In the genomic region with DNA sequence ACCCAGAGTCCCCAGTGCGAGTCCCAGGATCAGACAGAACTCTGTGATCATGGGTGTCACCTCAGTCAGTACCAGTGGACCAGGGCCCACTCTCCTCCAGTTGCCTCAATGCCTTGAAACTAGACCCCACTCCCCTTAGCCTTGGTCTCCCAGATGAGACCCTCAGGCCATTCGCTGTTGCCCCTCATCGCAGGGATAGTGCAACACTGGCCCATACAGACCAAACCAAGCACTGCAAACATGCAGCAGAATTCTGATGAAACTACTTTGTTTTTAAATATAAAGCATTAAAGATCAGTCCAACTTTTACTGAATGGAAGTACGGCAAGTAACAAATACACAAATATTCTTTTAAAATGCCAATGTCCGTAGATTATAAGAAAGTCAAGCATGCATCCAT, we compare ENCODE assay signal across 13 cellular contexts.
"Had no signal": no experiment of that assay in that cellular context is flagged by ENCODE, and none has a peak within 500 bp of the region (broad histone marks: within the 10 kb centered on the region; RNA-seq: fewer than 3 reads in every experiment).

No MANE protein-coding gene starts in this region.

- H3K9me3 Mint-ChIP-seq: activated CD4-positive, alpha-beta memory T cell treated with anti-CD3 and anti-CD28 coated beads, Interleukin-2, amount 10 ng/mL, durations not matched to agents 7 days and 5 days; activated naive CD8-positive, alpha-beta T cell treated with anti-CD3 and anti-CD28 coated beads for 36 hours; activated T-cell treated with anti-CD3 and anti-CD28 coated beads, Interleukin-2, amount 50 U/mL, for 72 hours; neural progenitor cell had no signal

- H3K4me2 ChIP-seq: neural progenitor cell had no signal

- H3K4me1 Mint-ChIP-seq: activated CD4-positive, alpha-beta memory T cell treated with anti-CD3 and anti-CD28 coated beads, Interleukin-2, amount 10 ng/mL, durations not matched to agents 7 days and 5 days; activated naive CD8-positive, alpha-beta T cell treated with anti-CD3 and anti-CD28 coated beads for 36 hours; neural progenitor cell had no signal

- H3K9me3 ChIP-seq: colonic mucosa, gastrocnemius medialis, ovary had no signal

- H3K36me3 Mint-ChIP-seq: activated naive CD8-positive, alpha-beta T cell treated with anti-CD3 and anti-CD28 coated beads for 36 hours; neural progenitor cell had no signal

- ATAC-seq: activated T-cell treated with anti-CD3 and anti-CD28 coated beads, Interleukin-2, amount 50 U/mL, for 72 hours; gastrocnemius medialis had no signal

- H2AFZ ChIP-seq: neural progenitor cell had no signal

- H3K27ac ChIP-seq: cardiac muscle cell, colonic mucosa, gastrocnemius medialis, neural progenitor cell, ovary had no signal

- H3K36me3 ChIP-seq: cardiac muscle cell, colonic mucosa, gastrocnemius medialis, neural progenitor cell, ovary had no signal

- H3K9ac ChIP-seq: neural progenitor cell had no signal

- H3K27ac Mint-ChIP-seq: activated CD4-positive, alpha-beta memory T cell treated with anti-CD3 and anti-CD28 coated beads, Interleukin-2, amount 10 ng/mL, durations not matched to agents 7 days and 5 days; activated naive CD8-positive, alpha-beta T cell treated with anti-CD3 and anti-CD28 coated beads for 36 hours; activated T-cell treated with anti-CD3 and anti-CD28 coated beads, Interleukin-2, amount 50 U/mL, for 72 hours; neural progenitor cell had no signal

- H3K4me3 Mint-ChIP-seq: activated CD4-positive, alpha-beta memory T cell treated with anti-CD3 and anti-CD28 coated beads, Interleukin-2, amount 10 ng/mL, durations not matched to agents 7 days and 5 days; activated naive CD8-positive, alpha-beta T cell treated with anti-CD3 and anti-CD28 coated beads for 36 hours; activated T-cell treated with anti-CD3 and anti-CD28 coated beads, Interleukin-2, amount 50 U/mL, for 72 hours; neural progenitor cell had no signal

- H3K4me1 ChIP-seq: colonic mucosa, gastrocnemius medialis, neural progenitor cell had no signal

- H3K27me3 ChIP-seq: cardiac muscle cell, colonic mucosa, gastrocnemius medialis, neural progenitor cell, ovary had no signal

- DNase-seq: activated CD4-positive, alpha-beta memory T cell treated with anti-CD3 and anti-CD28 coated beads, Interleukin-2, amount 10 ng/mL, durations not matched to agents 7 days and 5 days; activated gamma-delta T cell treated with Interleukin-2 at 50 U/mL for 16 hours; activated naive CD8-positive, alpha-beta T cell treated with anti-CD3 and anti-CD28 coated beads for 36 hours; activated T-cell treated with anti-CD3 and anti-CD28 coated beads, Interleukin-2, amount 50 U/mL, for 72 hours; colonic mucosa; gastrocnemius medialis; kidney; ovary; stimulated activated CD4-positive, alpha-beta T cell treated with anti-CD3 and anti-CD28 coated beads, Interleukin-15, amount 100 ng/mL, for 24 hours; stimulated activated CD4-positive, alpha-beta T cell treated with anti-CD3 and anti-CD28 coated beads, Interleukin-4, amount 100 ng/mL, for 4 hours; trophoblast cell had no signal

- H3K4me3 ChIP-seq: cardiac muscle cell, colonic mucosa, gastrocnemius medialis, neural progenitor cell, ovary had no signal
